ENCODE assay signal across 27 cellular contexts in the genomic region with DNA sequence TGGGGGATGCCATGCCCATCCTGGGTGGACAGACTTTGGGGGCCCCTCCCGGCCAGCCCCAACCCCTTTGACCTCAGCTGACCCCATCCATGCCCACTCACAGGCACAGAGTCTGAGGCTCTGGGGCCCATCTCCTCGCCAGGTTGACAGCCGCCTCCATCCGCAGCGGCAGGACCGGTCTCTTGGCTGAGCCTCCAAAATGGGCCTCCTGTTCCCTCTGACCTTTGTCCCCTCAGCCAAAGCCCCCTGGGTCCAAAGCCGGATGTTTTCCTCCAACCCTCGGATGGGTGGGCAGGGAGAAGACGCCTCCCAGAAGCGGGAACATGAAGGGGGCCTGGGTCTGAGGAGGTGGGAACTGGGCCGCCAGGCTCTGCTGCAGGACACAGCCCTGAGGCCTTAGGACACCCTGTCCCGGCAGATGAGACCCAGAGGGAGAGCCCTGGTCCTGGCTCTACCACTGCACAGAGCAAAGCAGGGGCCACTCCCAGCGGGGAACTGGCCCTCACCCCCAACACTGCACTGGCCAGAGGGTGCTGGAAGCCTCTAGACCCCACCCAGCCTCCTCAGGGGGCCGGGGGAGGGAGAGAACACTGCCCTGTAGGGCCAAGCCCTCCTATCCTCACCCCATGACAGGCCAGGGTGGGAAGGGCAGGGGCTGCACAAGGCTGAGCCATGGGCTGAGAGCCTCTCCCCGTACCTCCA. TPM values are rescaled to one million over a fixed set of nuclear protein-coding genes. Genes with fewer than 3 reads are reported as not detected.
DNase-seq lines count a peak whose midpoint lies in the region; ATAC-seq, FAIRE-seq and TF ChIP-seq lines count a peak whose summit lies in the region.
"Had no signal": no experiment of that assay in that cellular context is flagged by ENCODE, and none has a peak within 500 bp of the region (broad histone marks: within the 10 kb centered on the region; RNA-seq: fewer than 3 reads in every experiment).

No MANE protein-coding gene starts in this region.

- no peak for FAIRE-seq in HepG2 (lab: Jason Lieb, UNC)
- FAIRE-seq: endothelial cell of umbilical vein, GM19239, RCC 7860 had no signal

- H3K4me1 Mint-ChIP-seq in chondrocyte (ENCODE audit: low read depth): peaks cover 17% of the 10 kb centered on the region
- H3K4me1 Mint-ChIP-seq: activated naive CD4-positive, alpha-beta T cell treated with anti-CD3 and anti-CD28 coated beads, Interleukin-2, amount 50 U/mL, for 24 hours had no signal

- H3K27me3 Mint-ChIP-seq in chondrocyte (ENCODE audit: low read depth): no peaks in the 10 kb centered on the region
- H3K27me3 Mint-ChIP-seq: activated naive CD4-positive, alpha-beta T cell treated with anti-CD3 and anti-CD28 coated beads, Interleukin-2, amount 50 U/mL, for 24 hours had no signal

- no peak overlapping the region for H2AFZ ChIP-seq in HepG2 (ENCODE audit: low read length)

- H3K36me3 Mint-ChIP-seq in chondrocyte (ENCODE audit: low read depth): peaks cover 9% of the 10 kb centered on the region
- H3K36me3 Mint-ChIP-seq: activated naive CD4-positive, alpha-beta T cell treated with anti-CD3 and anti-CD28 coated beads, Interleukin-2, amount 50 U/mL, for 24 hours had no signal

- 81% methylated on average over 12 of the region's 15 CpGs for WGBS in HepG2 (ENCODE audit: low lambda C conversion rate)
- WGBS in sigmoid colon, 2 donors: 89 to 90% methylated on average over 15 of the region's 15 CpGs

- in situ Hi-C loops in HepG2 (cut with HindIII; ENCODE audit: extremely low pct_ligation_motif_present, low pct_unique_long_range_greater_than_20kb): no loop called here

- no peak overlapping the region for H3K9ac ChIP-seq in HepG2 (ENCODE audit: insufficient read depth, low read depth, low read length)

- H3K4me3 Mint-ChIP-seq in chondrocyte (ENCODE audit: unreplicated experiment): no peak overlapping the region
- H3K4me3 Mint-ChIP-seq: activated naive CD4-positive, alpha-beta T cell treated with anti-CD3 and anti-CD28 coated beads, Interleukin-2, amount 50 U/mL, for 24 hours; H9 had no signal

- peaks cover 2% of the 10 kb centered on the region; the same call in 1 of the 2 replicates for H4K20me1 ChIP-seq in HepG2 (ENCODE audit: insufficient read depth, low read length)

- H3K27ac Mint-ChIP-seq in chondrocyte (ENCODE audit: unreplicated experiment): no peak overlapping the region
- H3K27ac Mint-ChIP-seq: activated naive CD4-positive, alpha-beta T cell treated with anti-CD3 and anti-CD28 coated beads, Interleukin-2, amount 50 U/mL, for 24 hours had no signal

- H3K36me3 ChIP-seq in Peyer's patch (peaks cover 0 to 41% (median 0%) of the 10 kb centered on the region in 3 donors), HepG2 (replicated peaks in 1 of 2; ENCODE audit: control insufficient read depth in 1 of 2, insufficient read depth in 2 of 2, low read length in 2 of 2) (no peaks in the 10 kb centered on the region), sigmoid colon (peaks cover 8 to 55% (median 17%) of the 10 kb centered on the region in 4 donors)

- TF ChIP-seq CTCF in Peyer's patch (IDR thresholded peaks at IDR 0.05) (no peak), chondrocyte (IDR thresholded peaks at IDR 0.05) (no peak), HepG2 (CRISPR knock-in tag; IDR thresholded peaks at IDR 0.05) (no peak), sigmoid colon (IDR thresholded peaks at IDR 0.05) (no peak)

- H3K9me3 Mint-ChIP-seq in chondrocyte (ENCODE audit: low read depth): no peaks in the 10 kb centered on the region
- H3K9me3 Mint-ChIP-seq: activated naive CD4-positive, alpha-beta T cell treated with anti-CD3 and anti-CD28 coated beads, Interleukin-2, amount 50 U/mL, for 24 hours; H9 had no signal

- intact Hi-C loops in HepG2 (cut with micrococcal nuclease; ENCODE audit: unreplicated experiment) (no loop called here), sigmoid colon (cut with DNase I) (no loop called here)

- H3K9me3 ChIP-seq in Peyer's patch (no peaks in the 10 kb centered on the region), HepG2 (ENCODE audit: low read length) (no peaks in the 10 kb centered on the region), sigmoid colon (no peaks in the 10 kb centered on the region)

- POLR2A ChIA-PET in HepG2 (lab: Yijun Ruan, JAX): no interaction called here

- ATAC-seq in HepG2: no peak

- H3K4me2 ChIP-seq in HepG2 (ENCODE audit: low read depth, low read length): no peak overlapping the region

- DNase-seq in Peyer's patch (peak in 2 of 3 donors; percentile 38 to 46), chondrocyte (ENCODE audit: low spot score) (peak; percentile 68), HepG2 (ENCODE audit: low spot score) (no peak), sigmoid colon (peak; percentile 61), NCI-H524 (lab: John Stamatoyannopoulos, UW) (no peak), anterior cingulate cortex (lab: John Stamatoyannopoulos, UW) (no peak), cortex of kidney (lab: John Stamatoyannopoulos, UW) (no peak)
- DNase-seq in activated CD4-positive, alpha-beta T cell treated with anti-CD3 and anti-CD28 coated beads, Interleukin-2, amount 50 U/mL, for 48 hours: no peak
- DNase-seq: activated CD4-positive, CD25-positive, alpha-beta regulatory T cell; C1 segment of cervical spinal cord; Calu3; DMS79 treated with DMSO at 0.1 percent for 48 hours; GF-D8; H9; KG1; mesendoderm; MM.1S; NCI-H1417; NCI-H2081 treated with DMSO at 0.1 percent for 48 hours; NCI-H226; nucleus accumbens; stimulated activated CD4-positive, alpha-beta T cell treated with anti-CD3 and anti-CD28 coated beads, Interleukin-2, amount 100 ng/mL, for 48 hours; T-helper 1 cell had no signal

- H3K27me3 ChIP-seq in Peyer's patch: no peaks in the 10 kb centered on the region
- no peaks in the 10 kb centered on the region for H3K27me3 ChIP-seq in HepG2 (ENCODE audit: control insufficient read depth in 1 of 2, insufficient read depth in 2 of 2, low read length in 2 of 2)
- H3K27me3 ChIP-seq in sigmoid colon: no peaks in the 10 kb centered on the region

- CTCF ChIA-PET in HepG2 (lab: Yijun Ruan, JAX; ENCODE audit: low intra/inter-chr PET ratio, low total read pairs): no interaction called here

- no peaks in the 10 kb centered on the region for H3K79me2 ChIP-seq in HepG2 (ENCODE audit: insufficient read depth, low read length)

- TF ChIP-seq RAD21 in HepG2 (CRISPR knock-in tag; IDR thresholded peaks at IDR 0.05): no peak

- no peak for TF ChIP-seq POLR2A in Peyer's patch (IDR thresholded peaks at IDR 0.05)
- TF ChIP-seq POLR2A in HepG2 (IDR thresholded peaks at IDR 0.05; ENCODE audit: insufficient read depth in 1 of 2, low read depth in 2 of 2, low read length in 2 of 2): no peak
- TF ChIP-seq POLR2A in sigmoid colon (IDR thresholded peaks at IDR 0.05): no peak

- H3K4me3 ChIP-seq in Peyer's patch (no peak overlapping the region), HepG2 (replicated peaks in 1 of 3; ENCODE audit: insufficient read depth in 1 of 3, low read depth in 2 of 3, low read length in 3 of 3) (no peak overlapping the region), sigmoid colon (no peak overlapping the region)

- H3K27ac ChIP-seq in Peyer's patch (peak overlapping the region in 2 of 4 donors; percentile 71 to 75), HepG2 (ENCODE audit: extremely low read length, insufficient read depth, low read length) (no peak overlapping the region), sigmoid colon (peak overlapping the region in 1 of 4 donors; percentile 12)

- no TSS peak for BruUV-seq in HepG2 (replicated peaks; lab: Mats Ljungman, UMichigan)

- TF ChIP-seq EP300 in HepG2 (IDR thresholded peaks at IDR 0.05; ENCODE audit: low read depth in 2 of 2, low read length in 2 of 2) (no peak), HepG2 (CRISPR knock-in tag; IDR thresholded peaks at IDR 0.05; ENCODE audit: borderline replicate concordance) (no peak), sigmoid colon (IDR thresholded peaks at IDR 0.05) (no peak)

- H3K4me1 ChIP-seq in Peyer's patch (peaks cover 0 to 55% (median 7%) of the 10 kb centered on the region in 4 donors), HepG2 (ENCODE audit: insufficient read depth, low read length) (peaks cover 27% of the 10 kb centered on the region), sigmoid colon (peaks cover 0 to 26% (median 18%) of the 10 kb centered on the region in 4 donors)

TF ChIP-seq in HepG2, 621 proteins besides CTCF, POLR2A, EP300 and RAD21 (continues in another document):
- TF ChIP-seq ASH2L (IDR thresholded peaks at IDR 0.05; ENCODE audit: insufficient read length, low read depth, low read length) (no peak), HNRNPL (IDR thresholded peaks at IDR 0.05; ENCODE audit: low read depth, low read length) (no peak), HMG20A (CRISPR knock-in tag; IDR thresholded peaks at IDR 0.05; ENCODE audit: borderline replicate concordance) (no peak)

RNA-seq across cellular contexts. Expression of gene PDGFA, which starts 12.6 kb away (rescaled TPM):
- total RNA-seq in Peyer's patch: 10 to 100 TPM in 3 of 4 donors, 1 to 10 TPM in 1; 5.8 to 97.8 (median 59.4) TPM
- total RNA-seq in chondrocyte: 38.1 to 72.5 TPM (median 70.6 TPM) in 3 replicates
- 0.80 and 1.5 TPM in 2 replicates for total RNA-seq in HepG2 (2016; rRNA removed; fragmentation: Illumina TruSeq; extraction: Trizol)
- 1.1 and 1.6 TPM in 2 replicates for total RNA-seq in HepG2 (2016; cell fraction: cytosol; rRNA removed; fragmentation: Illumina TruSeq; extraction: Trizol; ENCODE audit: low read depth)
- total RNA-seq in HepG2 (2016; cell fraction: insoluble cytoplasmic fraction; rRNA removed; fragmentation: Illumina TruSeq; extraction: Trizol): 1.0 and 1.8 TPM in 2 replicates
- total RNA-seq in HepG2 (2016; cell fraction: membrane; rRNA removed; fragmentation: Illumina TruSeq; extraction: Trizol): 2.6 and 3.0 TPM in 2 replicates
- 1.3 and 1.4 TPM in 2 replicates for total RNA-seq in HepG2 (2016; cell fraction: nucleus; rRNA removed; fragmentation: Illumina TruSeq; extraction: Trizol)
- polyA plus RNA-seq in HepG2 (2011; rRNA removed): 2.4 and 3.4 TPM in 2 replicates
- polyA plus RNA-seq in HepG2 (2011; cell fraction: cytosol; rRNA removed): 1.2 and 2.1 TPM in 2 replicates
- polyA plus RNA-seq in HepG2 (2011; cell fraction: nucleus; rRNA removed): 2.9 and 5.0 TPM in 2 replicates
- 1.2 and 1.3 TPM in 2 replicates for polyA plus RNA-seq in HepG2 (2012)
- 0.57 and 0.60 TPM in 2 replicates for polyA plus RNA-seq in HepG2 (2016; cell fraction: cytosol; fragmentation: Illumina TruSeq; extraction: Trizol; ENCODE audit: low read depth)
- 0.93 and 1.1 TPM in 2 replicates for polyA plus RNA-seq in HepG2 (2016; cell fraction: insoluble cytoplasmic fraction; fragmentation: Illumina TruSeq; extraction: Trizol; ENCODE audit: low read depth)
- 1.1 TPM in 2 replicates for polyA plus RNA-seq in HepG2 (2016; cell fraction: membrane; fragmentation: Illumina TruSeq; extraction: Trizol; ENCODE audit: low read depth)
- polyA plus RNA-seq in HepG2 (2016; cell fraction: nucleus; fragmentation: Illumina TruSeq; extraction: Trizol; ENCODE audit: insufficient read depth, low read depth): 1.9 TPM in 2 replicates
- polyA minus RNA-seq in HepG2 (2011; rRNA and poly(A)+ RNA removed; ENCODE audit: low replicate concordance): 14.6 and 20.5 TPM in 2 replicates
- 4.8 and 15.5 TPM in 2 replicates for polyA minus RNA-seq in HepG2 (2011; cell fraction: cytosol; rRNA and poly(A)+ RNA removed)
- polyA minus RNA-seq in HepG2 (2011; cell fraction: nucleus; rRNA and poly(A)+ RNA removed): 2.3 and 2.4 TPM in 2 replicates
- total RNA-seq in sigmoid colon: 10 to 100 TPM; 33.9 to 38.5 (median 36.9) TPM
- polyA plus RNA-seq in sigmoid colon: 10 to 100 TPM; 19.7 to 21.6 (median 20.0) TPM

Comparison
In these comparisons a context has a peak if more than half of its experiments do, and no peak if none do; other contexts are left out.
1. DNase-seq: peak in Peyer's patch (2 of 3), chondrocyte (single experiment) and sigmoid colon (single experiment); none in HepG2 (single experiment), NCI-H524 (0 of 2), activated CD4-positive, alpha-beta T cell treated with anti-CD3 and anti-CD28 coated beads, Interleukin-2, amount 50 U/mL, for 48 hours (0 of 2), anterior cingulate cortex (0 of 58) and cortex of kidney (single experiment).